In genomic region chr10:76382381-76382851, GRCh38 we compare ENCODE assay signal across 11 cellular contexts.
A peak's percentile ranks its signal among the peaks of the same experiment; 100 is the strongest.
DNase-seq lines count a peak whose midpoint lies in the region; TF ChIP-seq lines count a peak whose summit lies in the region.
"Had no signal": no experiment of that assay in that cellular context is flagged by ENCODE, and none has a peak within 500 bp of the region (broad histone marks: within the 10 kb centered on the region; RNA-seq: fewer than 3 reads in every experiment).

No MANE protein-coding gene starts in this region.

- H3K9me3 Mint-ChIP-seq in HFFc6 (no peaks in the 10 kb centered on the region), type B pancreatic cell (peaks cover 9% of the 10 kb centered on the region)

- H3K27ac Mint-ChIP-seq in HFFc6: peak overlapping the region; percentile 77
- peak overlapping the region; percentile 7 for H3K27ac Mint-ChIP-seq in type B pancreatic cell

- peak overlapping the region; percentile 22 for H3K4me3 Mint-ChIP-seq in HFFc6
- H3K4me3 Mint-ChIP-seq in type B pancreatic cell: peak overlapping the region; percentile 10

- H3K4me1 Mint-ChIP-seq in HFFc6 (ENCODE audit: low read depth) (peaks cover 38% of the 10 kb centered on the region), type B pancreatic cell (ENCODE audit: unreplicated experiment) (peaks cover 11% of the 10 kb centered on the region)

- no peaks in the 10 kb centered on the region; the same call in none of the 2 replicates for H3K36me3 Mint-ChIP-seq in HFFc6 (ENCODE audit: low read depth)
- no peaks in the 10 kb centered on the region for H3K36me3 Mint-ChIP-seq in type B pancreatic cell

- H3K27me3 Mint-ChIP-seq in HFFc6 (ENCODE audit: insufficient read depth) (no peaks in the 10 kb centered on the region), type B pancreatic cell (peaks cover 8% of the 10 kb centered on the region)

- peak; percentile 81 for DNase-seq in HFFc6
- peak; percentile 72 for DNase-seq in T1000 (lab: John Stamatoyannopoulos, UW)
- DNase-seq in foreskin melanocyte: peak; percentile 55
- DNase-seq in type B pancreatic cell (ENCODE audit: extremely low spot score, unreplicated experiment): no peak
- DNase-seq in NCI-H2227 treated with DMSO at 0.1 percent for 48 hours (lab: John Stamatoyannopoulos, UW): no peak
- DNase-seq in NCI-H2107 treated with DMSO at 0.1 percent for 48 hours (lab: John Stamatoyannopoulos, UW; ENCODE audit: unreplicated experiment): no peak
- DNase-seq in RKO (ENCODE audit: low spot score): no peak
- DNase-seq: activated gamma-delta T cell treated with Interleukin-2 at 50 U/mL for 16 hours, cerebellar nuclear complex, DMS79, NCI-H526 treated with DMSO at 0.1 percent for 48 hours had no signal

- TF ChIP-seq CTCF in HFFc6 (IDR thresholded peaks at IDR 0.05) (no peak), type B pancreatic cell (conservative IDR thresholded peaks at IDR 0.05) (no peak)

Comparison
In these comparisons a context has a peak if more than half of its experiments do, and no peak if none do; other contexts are left out.
1. DNase-seq: peak in HFFc6 (single experiment), T1000 (single experiment) and foreskin melanocyte (single experiment); none in type B pancreatic cell (single experiment), NCI-H2227 treated with DMSO at 0.1 percent for 48 hours (single experiment), NCI-H2107 treated with DMSO at 0.1 percent for 48 hours (single experiment) and RKO (single experiment).